Comparison of ENCODE assay signal across 8 cellular contexts in genomic region chr3:155676252-155676981, GRCh38.
DNase-seq lines count a peak whose midpoint lies in the region; ATAC-seq and TF ChIP-seq lines count a peak whose summit lies in the region.

No MANE protein-coding gene starts in this region.

- H3K4me1 ChIP-seq in duodenal mucosa (ENCODE audit: control insufficient read depth in 1 of 2, insufficient read depth in 2 of 2, low read length in 2 of 2) = peaks cover 0 to 4% of the 10 kb centered on the region in 2 donors

- intact Hi-C loops in Right ventricle myocardium inferior (cut with DNase I) (no loop called here), cardiac septum (cut with DNase I) (no loop called here)

- peak overlapping the region; percentile 64 for H3K4me3 Mint-ChIP-seq in mesothelial cell of epicardium

- no peak overlapping the region for H3K27ac ChIP-seq in duodenal mucosa (ENCODE audit: low read depth, low read length)

- H3K27me3 ChIP-seq in duodenal mucosa (ENCODE audit: control insufficient read depth in 1 of 2, insufficient read depth in 2 of 2, low read length in 2 of 2) = no peaks in the 10 kb centered on the region

- peaks cover 2% of the 10 kb centered on the region for H3K27me3 Mint-ChIP-seq in mesothelial cell of epicardium (ENCODE audit: low read depth)

- H3K9me3 ChIP-seq in duodenal mucosa (ENCODE audit: control insufficient read depth in 1 of 2, low read length in 2 of 2) = no peaks in the 10 kb centered on the region

- H3K36me3 ChIP-seq in duodenal mucosa (ENCODE audit: control insufficient read depth in 1 of 2, insufficient read depth in 2 of 2, low read length in 2 of 2) = no peaks in the 10 kb centered on the region

- TF ChIP-seq CTCF in mesothelial cell of epicardium (IDR thresholded peaks at IDR 0.05; ENCODE audit: unreplicated experiment) = no peak

- H3K4me3 ChIP-seq in duodenal mucosa (ENCODE audit: low read depth in 1 of 2, low read length in 2 of 2) = peak overlapping the region; percentile 53 to 64

- peak overlapping the region in 1 of 2 donors; percentile 10 for H3K9ac ChIP-seq in duodenal mucosa (ENCODE audit: low read depth in 1 of 2, low read length in 2 of 2)

- no peaks in the 10 kb centered on the region for H3K36me3 Mint-ChIP-seq in mesothelial cell of epicardium

- H3K4me1 Mint-ChIP-seq in mesothelial cell of epicardium = peaks cover 13% of the 10 kb centered on the region

- H3K9me3 Mint-ChIP-seq in mesothelial cell of epicardium = no peaks in the 10 kb centered on the region

- DNase-seq in Right ventricle myocardium inferior (ENCODE audit: missing footprints) (peak; percentile 64), cardiac septum (ENCODE audit: low spot score) (no peak), mesothelial cell of epicardium (ENCODE audit: low spot score in 2 of 2, unreplicated experiment in 2 of 2) (peak in 1 of 2 experiments; percentile 48), DMS 273 treated with DMSO at 0.1 percent for 48 hours (lab: John Stamatoyannopoulos, UW) (no peak)
- no peak for DNase-seq in activated T-cell treated with anti-CD3 and anti-CD28 coated beads, Interleukin-2, amount 50 U/mL, for 48 hours

- peak overlapping the region; percentile 8 for H3K27ac Mint-ChIP-seq in mesothelial cell of epicardium

- ATAC-seq in Right ventricle myocardium inferior = peak; percentile 86
- ATAC-seq in GM21786 (IDR thresholded peaks at IDR 0.05; ENCODE audit: unreplicated experiment) = no peak
- ATAC-seq in GM21619 (IDR thresholded peaks at IDR 0.05; ENCODE audit: unreplicated experiment) = no peak
